Comparison of ENCODE assay signal across 1 cellular context in the genomic region with DNA sequence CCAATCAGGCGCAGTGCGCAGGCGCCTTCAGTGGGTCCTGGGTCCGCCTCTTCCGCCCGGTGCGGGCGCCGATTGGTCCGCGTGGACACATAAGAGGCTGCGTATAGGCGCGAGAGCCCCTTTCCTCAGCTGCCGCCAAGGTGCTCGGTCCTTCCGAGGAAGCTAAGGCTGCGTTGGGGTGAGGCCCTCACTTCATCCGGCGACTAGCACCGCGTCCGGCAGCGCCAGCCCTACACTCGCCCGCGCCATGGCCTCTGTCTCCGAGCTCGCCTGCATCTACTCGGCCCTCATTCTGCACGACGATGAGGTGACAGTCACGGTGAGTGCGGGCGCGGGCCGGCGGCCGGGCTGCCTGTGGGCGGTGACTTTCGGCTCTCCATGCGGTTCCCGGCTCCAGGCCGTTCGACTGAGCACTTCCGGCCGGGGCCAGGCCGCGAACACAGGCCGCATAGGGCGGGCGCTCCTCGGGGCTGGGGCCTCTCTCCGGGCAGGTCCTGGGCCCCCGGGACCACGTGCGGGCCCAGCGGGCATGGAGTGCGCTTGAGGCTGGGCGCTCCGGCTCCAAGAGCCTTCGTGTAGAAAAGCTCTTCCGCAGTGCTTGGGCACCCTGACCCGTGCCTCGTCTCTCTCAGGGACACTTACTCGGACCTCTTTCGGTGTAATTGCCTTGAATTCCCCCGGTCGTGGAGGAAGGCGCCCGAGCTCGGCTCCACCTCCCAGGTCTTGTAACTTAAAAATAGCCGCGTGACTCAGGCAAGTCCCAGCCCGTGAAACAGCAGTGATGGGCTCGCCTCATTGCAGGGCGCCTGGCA.
TF ChIP-seq lines count a peak whose summit lies in the region.

A gene (plus strand): TSS at position 117 of the 812 bp plus-strand sequence. CDS start 131 bp downstream, at position 248.

TF ChIP-seq in K562, 482 proteins besides CTCF, POLR2A, EP300 and RAD21 (continued from another document and continues in another):
- TF ChIP-seq, protein P1, sequence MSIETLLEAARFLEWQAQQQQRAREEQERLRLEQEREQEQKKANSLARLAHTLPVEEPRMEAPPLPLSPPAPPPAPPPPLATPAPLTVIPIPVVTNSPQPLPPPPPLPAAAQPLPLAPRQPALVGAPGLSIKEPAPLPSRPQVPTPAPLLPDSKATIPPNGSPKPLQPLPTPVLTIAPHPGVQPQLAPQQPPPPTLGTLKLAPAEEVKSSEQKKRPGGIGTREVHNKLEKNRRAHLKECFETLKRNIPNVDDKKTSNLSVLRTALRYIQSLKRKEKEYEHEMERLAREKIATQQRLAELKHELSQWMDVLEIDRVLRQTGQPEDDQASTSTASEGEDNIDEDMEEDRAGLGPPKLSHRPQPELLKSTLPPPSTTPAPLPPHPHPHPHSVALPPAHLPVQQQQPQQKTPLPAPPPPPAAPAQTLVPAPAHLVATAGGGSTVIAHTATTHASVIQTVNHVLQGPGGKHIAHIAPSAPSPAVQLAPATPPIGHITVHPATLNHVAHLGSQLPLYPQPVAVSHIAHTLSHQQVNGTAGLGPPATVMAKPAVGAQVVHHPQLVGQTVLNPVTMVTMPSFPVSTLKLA (conservative IDR thresholded peaks at IDR 0.05) = peak; percentile 89 to 95
- TF ChIP-seq, protein P2, sequence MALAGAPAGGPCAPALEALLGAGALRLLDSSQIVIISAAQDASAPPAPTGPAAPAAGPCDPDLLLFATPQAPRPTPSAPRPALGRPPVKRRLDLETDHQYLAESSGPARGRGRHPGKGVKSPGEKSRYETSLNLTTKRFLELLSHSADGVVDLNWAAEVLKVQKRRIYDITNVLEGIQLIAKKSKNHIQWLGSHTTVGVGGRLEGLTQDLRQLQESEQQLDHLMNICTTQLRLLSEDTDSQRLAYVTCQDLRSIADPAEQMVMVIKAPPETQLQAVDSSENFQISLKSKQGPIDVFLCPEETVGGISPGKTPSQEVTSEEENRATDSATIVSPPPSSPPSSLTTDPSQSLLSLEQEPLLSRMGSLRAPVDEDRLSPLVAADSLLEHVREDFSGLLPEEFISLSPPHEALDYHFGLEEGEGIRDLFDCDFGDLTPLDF (CRISPR knock-in tag; IDR thresholded peaks at IDR 0.05) = peak; percentile 86
- 0 out of 2 replicates have a peak, but pooled peaks have one; percentile 56 for TF ChIP-seq BRD4 (IDR thresholded peaks at IDR 0.05)
- TF ChIP-seq, protein P3, sequence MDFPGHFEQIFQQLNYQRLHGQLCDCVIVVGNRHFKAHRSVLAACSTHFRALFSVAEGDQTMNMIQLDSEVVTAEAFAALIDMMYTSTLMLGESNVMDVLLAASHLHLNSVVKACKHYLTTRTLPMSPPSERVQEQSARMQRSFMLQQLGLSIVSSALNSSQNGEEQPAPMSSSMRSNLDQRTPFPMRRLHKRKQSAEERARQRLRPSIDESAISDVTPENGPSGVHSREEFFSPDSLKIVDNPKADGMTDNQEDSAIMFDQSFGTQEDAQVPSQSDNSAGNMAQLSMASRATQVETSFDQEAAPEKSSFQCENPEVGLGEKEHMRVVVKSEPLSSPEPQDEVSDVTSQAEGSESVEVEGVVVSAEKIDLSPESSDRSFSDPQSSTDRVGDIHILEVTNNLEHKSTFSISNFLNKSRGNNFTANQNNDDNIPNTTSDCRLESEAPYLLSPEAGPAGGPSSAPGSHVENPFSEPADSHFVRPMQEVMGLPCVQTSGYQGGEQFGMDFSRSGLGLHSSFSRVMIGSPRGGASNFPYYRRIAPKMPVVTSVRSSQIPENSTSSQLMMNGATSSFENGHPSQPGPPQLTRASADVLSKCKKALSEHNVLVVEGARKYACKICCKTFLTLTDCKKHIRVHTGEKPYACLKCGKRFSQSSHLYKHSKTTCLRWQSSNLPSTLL (IDR thresholded peaks at IDR 0.05) = no peak
- TF ChIP-seq, protein P4, sequence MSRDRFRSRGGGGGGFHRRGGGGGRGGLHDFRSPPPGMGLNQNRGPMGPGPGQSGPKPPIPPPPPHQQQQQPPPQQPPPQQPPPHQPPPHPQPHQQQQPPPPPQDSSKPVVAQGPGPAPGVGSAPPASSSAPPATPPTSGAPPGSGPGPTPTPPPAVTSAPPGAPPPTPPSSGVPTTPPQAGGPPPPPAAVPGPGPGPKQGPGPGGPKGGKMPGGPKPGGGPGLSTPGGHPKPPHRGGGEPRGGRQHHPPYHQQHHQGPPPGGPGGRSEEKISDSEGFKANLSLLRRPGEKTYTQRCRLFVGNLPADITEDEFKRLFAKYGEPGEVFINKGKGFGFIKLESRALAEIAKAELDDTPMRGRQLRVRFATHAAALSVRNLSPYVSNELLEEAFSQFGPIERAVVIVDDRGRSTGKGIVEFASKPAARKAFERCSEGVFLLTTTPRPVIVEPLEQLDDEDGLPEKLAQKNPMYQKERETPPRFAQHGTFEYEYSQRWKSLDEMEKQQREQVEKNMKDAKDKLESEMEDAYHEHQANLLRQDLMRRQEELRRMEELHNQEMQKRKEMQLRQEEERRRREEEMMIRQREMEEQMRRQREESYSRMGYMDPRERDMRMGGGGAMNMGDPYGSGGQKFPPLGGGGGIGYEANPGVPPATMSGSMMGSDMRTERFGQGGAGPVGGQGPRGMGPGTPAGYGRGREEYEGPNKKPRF (IDR thresholded peaks at IDR 0.05; ENCODE audit: low read depth, low read length) = no peak
- TF ChIP-seq, protein P5, sequence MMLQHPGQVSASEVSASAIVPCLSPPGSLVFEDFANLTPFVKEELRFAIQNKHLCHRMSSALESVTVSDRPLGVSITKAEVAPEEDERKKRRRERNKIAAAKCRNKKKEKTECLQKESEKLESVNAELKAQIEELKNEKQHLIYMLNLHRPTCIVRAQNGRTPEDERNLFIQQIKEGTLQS (IDR thresholded peaks at IDR 0.05) = peak; percentile 29; the same call in 1 of the 2 replicates
- TF ChIP-seq, protein P5 (CRISPR knock-in tag; conservative IDR thresholded peaks at IDR 0.05) = no peak
- TF ChIP-seq LARP7 (IDR thresholded peaks at IDR 0.05) = no peak
- no peak for TF ChIP-seq BMI1 (IDR thresholded peaks at IDR 0.05; ENCODE audit: low read length)
- no peak for TF ChIP-seq ZNF24 (IDR thresholded peaks at IDR 0.05)
- TF ChIP-seq, protein P6, sequence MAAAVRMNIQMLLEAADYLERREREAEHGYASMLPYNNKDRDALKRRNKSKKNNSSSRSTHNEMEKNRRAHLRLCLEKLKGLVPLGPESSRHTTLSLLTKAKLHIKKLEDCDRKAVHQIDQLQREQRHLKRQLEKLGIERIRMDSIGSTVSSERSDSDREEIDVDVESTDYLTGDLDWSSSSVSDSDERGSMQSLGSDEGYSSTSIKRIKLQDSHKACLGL (CRISPR knock-in tag; IDR thresholded peaks at IDR 0.05; ENCODE audit: borderline replicate concordance, poor library complexity, severe bottlenecking) = no peak
- TF ChIP-seq, protein P7, sequence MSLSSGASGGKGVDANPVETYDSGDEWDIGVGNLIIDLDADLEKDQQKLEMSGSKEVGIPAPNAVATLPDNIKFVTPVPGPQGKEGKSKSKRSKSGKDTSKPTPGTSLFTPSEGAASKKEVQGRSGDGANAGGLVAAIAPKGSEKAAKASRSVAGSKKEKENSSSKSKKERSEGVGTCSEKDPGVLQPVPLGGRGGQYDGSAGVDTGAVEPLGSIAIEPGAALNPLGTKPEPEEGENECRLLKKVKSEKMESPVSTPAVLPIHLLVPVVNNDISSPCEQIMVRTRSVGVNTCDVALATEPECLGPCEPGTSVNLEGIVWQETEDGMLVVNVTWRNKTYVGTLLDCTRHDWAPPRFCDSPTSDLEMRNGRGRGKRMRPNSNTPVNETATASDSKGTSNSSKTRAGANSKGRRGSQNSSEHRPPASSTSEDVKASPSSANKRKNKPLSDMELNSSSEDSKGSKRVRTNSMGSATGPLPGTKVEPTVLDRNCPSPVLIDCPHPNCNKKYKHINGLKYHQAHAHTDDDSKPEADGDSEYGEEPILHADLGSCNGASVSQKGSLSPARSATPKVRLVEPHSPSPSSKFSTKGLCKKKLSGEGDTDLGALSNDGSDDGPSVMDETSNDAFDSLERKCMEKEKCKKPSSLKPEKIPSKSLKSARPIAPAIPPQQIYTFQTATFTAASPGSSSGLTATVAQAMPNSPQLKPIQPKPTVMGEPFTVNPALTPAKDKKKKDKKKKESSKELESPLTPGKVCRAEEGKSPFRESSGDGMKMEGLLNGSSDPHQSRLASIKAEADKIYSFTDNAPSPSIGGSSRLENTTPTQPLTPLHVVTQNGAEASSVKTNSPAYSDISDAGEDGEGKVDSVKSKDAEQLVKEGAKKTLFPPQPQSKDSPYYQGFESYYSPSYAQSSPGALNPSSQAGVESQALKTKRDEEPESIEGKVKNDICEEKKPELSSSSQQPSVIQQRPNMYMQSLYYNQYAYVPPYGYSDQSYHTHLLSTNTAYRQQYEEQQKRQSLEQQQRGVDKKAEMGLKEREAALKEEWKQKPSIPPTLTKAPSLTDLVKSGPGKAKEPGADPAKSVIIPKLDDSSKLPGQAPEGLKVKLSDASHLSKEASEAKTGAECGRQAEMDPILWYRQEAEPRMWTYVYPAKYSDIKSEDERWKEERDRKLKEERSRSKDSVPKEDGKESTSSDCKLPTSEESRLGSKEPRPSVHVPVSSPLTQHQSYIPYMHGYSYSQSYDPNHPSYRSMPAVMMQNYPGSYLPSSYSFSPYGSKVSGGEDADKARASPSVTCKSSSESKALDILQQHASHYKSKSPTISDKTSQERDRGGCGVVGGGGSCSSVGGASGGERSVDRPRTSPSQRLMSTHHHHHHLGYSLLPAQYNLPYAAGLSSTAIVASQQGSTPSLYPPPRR (CRISPR knock-in tag; IDR thresholded peaks at IDR 0.05; ENCODE audit: borderline replicate concordance) = no peak
- no peak for TF ChIP-seq FOXJ3 (CRISPR knock-in tag; IDR thresholded peaks at IDR 0.05)
- TF ChIP-seq ARHGAP35 (IDR thresholded peaks at IDR 0.05; ENCODE audit: partially characterized antibody) = peak; percentile 62
- no peak for TF ChIP-seq SRSF7 (optimal IDR thresholded peaks at IDR 0.05; ENCODE audit: low read depth, low read length)
- peak; percentile 3; the same call in 1 of the 2 replicates for TF ChIP-seq PTBP1 (IDR thresholded peaks at IDR 0.05; ENCODE audit: low read depth, low read length)
- TF ChIP-seq, protein P8, sequence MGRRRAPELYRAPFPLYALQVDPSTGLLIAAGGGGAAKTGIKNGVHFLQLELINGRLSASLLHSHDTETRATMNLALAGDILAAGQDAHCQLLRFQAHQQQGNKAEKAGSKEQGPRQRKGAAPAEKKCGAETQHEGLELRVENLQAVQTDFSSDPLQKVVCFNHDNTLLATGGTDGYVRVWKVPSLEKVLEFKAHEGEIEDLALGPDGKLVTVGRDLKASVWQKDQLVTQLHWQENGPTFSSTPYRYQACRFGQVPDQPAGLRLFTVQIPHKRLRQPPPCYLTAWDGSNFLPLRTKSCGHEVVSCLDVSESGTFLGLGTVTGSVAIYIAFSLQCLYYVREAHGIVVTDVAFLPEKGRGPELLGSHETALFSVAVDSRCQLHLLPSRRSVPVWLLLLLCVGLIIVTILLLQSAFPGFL (CRISPR knock-in tag; IDR thresholded peaks at IDR 0.05) = no peak
- peak; percentile 94 for TF ChIP-seq SMAD1 (IDR thresholded peaks at IDR 0.05; ENCODE audit: low read depth, low read length, partially characterized antibody)
- TF ChIP-seq, protein P9, sequence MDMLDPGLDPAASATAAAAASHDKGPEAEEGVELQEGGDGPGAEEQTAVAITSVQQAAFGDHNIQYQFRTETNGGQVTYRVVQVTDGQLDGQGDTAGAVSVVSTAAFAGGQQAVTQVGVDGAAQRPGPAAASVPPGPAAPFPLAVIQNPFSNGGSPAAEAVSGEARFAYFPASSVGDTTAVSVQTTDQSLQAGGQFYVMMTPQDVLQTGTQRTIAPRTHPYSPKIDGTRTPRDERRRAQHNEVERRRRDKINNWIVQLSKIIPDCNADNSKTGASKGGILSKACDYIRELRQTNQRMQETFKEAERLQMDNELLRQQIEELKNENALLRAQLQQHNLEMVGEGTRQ (CRISPR knock-in tag; IDR thresholded peaks at IDR 0.05) = peak; percentile 45
- TF ChIP-seq ZNF431 (CRISPR knock-in tag; IDR thresholded peaks at IDR 0.05) = no peak
- TF ChIP-seq ETV5 (CRISPR knock-in tag; IDR thresholded peaks at IDR 0.05; ENCODE audit: low read depth) = peak; percentile 63
- 0 out of 2 replicates have a peak, but pooled peaks have one; percentile 18 for TF ChIP-seq ZNF274 (IDR thresholded peaks at IDR 0.05; ENCODE audit: borderline replicate concordance, low read depth, low read length)
- no peak for TF ChIP-seq ZNF217 (CRISPR knock-in tag; IDR thresholded peaks at IDR 0.05)
- TF ChIP-seq, protein P10, sequence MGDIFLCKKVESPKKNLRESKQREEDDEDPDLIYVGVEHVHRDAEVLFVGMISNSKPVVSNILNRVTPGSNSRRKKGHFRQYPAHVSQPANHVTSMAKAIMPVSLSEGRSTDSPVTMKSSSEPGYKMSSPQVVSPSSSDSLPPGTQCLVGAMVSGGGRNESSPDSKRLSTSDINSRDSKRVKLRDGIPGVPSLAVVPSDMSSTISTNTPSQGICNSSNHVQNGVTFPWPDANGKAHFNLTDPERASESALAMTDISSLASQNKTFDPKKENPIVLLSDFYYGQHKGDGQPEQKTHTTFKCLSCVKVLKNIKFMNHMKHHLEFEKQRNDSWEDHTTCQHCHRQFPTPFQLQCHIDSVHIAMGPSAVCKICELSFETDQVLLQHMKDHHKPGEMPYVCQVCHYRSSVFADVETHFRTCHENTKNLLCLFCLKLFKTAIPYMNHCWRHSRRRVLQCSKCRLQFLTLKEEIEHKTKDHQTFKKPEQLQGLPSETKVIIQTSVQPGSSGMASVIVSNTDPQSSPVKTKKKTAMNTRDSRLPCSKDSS (IDR thresholded peaks at IDR 0.05; ENCODE audit: low read depth, partially characterized antibody) = no peak
- TF ChIP-seq BRD9 (IDR thresholded peaks at IDR 0.05; ENCODE audit: low read depth, partially characterized antibody) = no peak
- no peak for TF ChIP-seq STAT5A (IDR thresholded peaks at IDR 0.05; ENCODE audit: borderline replicate concordance, low read length)
- TF ChIP-seq ZNF184 (CRISPR knock-in tag; IDR thresholded peaks at IDR 0.05) = no peak
